ENCODE assay signal across 17 cellular contexts in the genomic region with DNA sequence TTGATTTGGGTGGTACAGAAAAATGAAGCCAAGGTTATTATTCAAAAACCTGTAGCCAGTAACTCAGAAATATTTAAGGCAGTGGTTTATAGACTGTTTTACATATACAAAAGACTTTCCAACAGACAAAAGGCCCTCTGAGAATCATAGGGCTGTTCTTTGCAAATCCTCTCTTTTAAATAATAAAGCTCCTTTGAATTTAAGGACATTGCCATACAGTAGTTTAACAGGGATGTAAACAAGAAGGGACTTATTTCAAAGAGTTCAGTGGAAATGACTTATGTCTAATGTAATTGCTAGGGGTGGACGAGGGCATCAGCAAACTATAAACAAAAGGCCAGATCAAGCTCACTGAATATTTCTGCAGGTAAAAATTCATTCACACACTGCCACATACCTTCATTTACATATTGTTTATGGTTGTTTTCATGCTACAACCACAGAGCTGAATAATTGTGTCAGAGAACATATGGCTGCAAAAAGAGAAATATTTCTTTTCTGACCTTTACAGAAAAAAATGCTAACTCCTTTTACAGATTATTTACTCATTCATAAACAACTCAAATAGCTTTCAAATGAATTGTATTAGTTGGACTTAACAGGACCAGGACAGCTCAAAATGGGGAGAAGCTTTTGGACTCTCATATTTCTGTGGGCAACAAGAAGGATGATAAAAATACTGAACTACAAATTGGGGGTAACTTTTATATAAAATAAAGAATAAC.
DNase-seq lines count a peak whose midpoint lies in the region; ATAC-seq, FAIRE-seq and TF ChIP-seq lines count a peak whose summit lies in the region.
"Had no signal": no experiment of that assay in that cellular context is flagged by ENCODE, and none has a peak within 500 bp of the region (broad histone marks: within the 10 kb centered on the region; RNA-seq: fewer than 3 reads in every experiment).

No MANE protein-coding gene starts in this region.

- H3K9me3 ChIP-seq in HUES6 (ENCODE audit: control insufficient read depth, insufficient read depth, low read depth, low read length) (0 out of 2 replicates have a peak, but pooled peaks cover 3% of the 10 kb centered on the region), adipocyte (ENCODE audit: control insufficient read depth, low read length) (peaks cover 20% of the 10 kb centered on the region)

- no peak overlapping the region for H3K9ac ChIP-seq in HUES6 (ENCODE audit: low read length)
- peak overlapping the region; percentile 84 for H3K9ac ChIP-seq in adipocyte (ENCODE audit: low read length)

- peak; percentile 72 for DNase-seq in ELR (ENCODE audit: low read depth)
- DNase-seq in adipocyte (ENCODE audit: low read depth) = no peak
- DNase-seq in osteocyte (ENCODE audit: extremely low spot score, unreplicated experiment) = no peak
- DNase-seq in NAMALWA (ENCODE audit: low spot score) = no peak
- DNase-seq in frontal cortex (ENCODE audit: low spot score in 2 of 2) = no peak
- no peak for DNase-seq in T-helper 2 cell treated with Interferon-gamma antibody and Interleukin-4, amounts not matched to agents 5 μg/mL and 100 μg/mL, for 36 hours (ENCODE audit: low spot score)
- DNase-seq: C1 segment of cervical spinal cord; NCI-H1436; NCI-H2029 treated with DMSO at 0.1 percent for 48 hours; NCI-H524 treated with DMSO at 0.1 percent for 48 hours; NK-92 treated with Interleukin-12 subunit alpha and Interleukin-12 subunit beta, amount 100 ng/mL, for 24 hours had no signal

- H3K36me3 Mint-ChIP-seq in osteocyte (ENCODE audit: unreplicated experiment) = peaks cover 3% of the 10 kb centered on the region
- H3K36me3 Mint-ChIP-seq in T-helper 2 cell treated with Interferon-gamma antibody and Interleukin-4, amounts not matched to agents 5 μg/mL and 100 μg/mL, for 36 hours (ENCODE audit: low read depth) = no peaks in the 10 kb centered on the region

- no peak for ATAC-seq in HG03045 (IDR thresholded peaks at IDR 0.05; ENCODE audit: unreplicated experiment)
- ATAC-seq: HepG2 had no signal

- peaks cover 15% of the 10 kb centered on the region for H3K9me3 Mint-ChIP-seq in osteocyte (ENCODE audit: unreplicated experiment)
- H3K9me3 Mint-ChIP-seq in T-helper 2 cell treated with Interferon-gamma antibody and Interleukin-4, amounts not matched to agents 5 μg/mL and 100 μg/mL, for 36 hours = peaks cover 24% of the 10 kb centered on the region

- TF ChIP-seq CTCF in osteocyte (IDR thresholded peaks at IDR 0.05) = no peak

- FAIRE-seq in frontal cortex (lab: Jason Lieb, UNC) = no peak
- FAIRE-seq: GM18507, HepG2 had no signal

- no peaks in the 10 kb centered on the region for H3K27me3 Mint-ChIP-seq in osteocyte (ENCODE audit: unreplicated experiment)
- H3K27me3 Mint-ChIP-seq in T-helper 2 cell treated with Interferon-gamma antibody and Interleukin-4, amounts not matched to agents 5 μg/mL and 100 μg/mL, for 36 hours (ENCODE audit: low read depth) = no peaks in the 10 kb centered on the region

- no peak overlapping the region for H3K4me3 Mint-ChIP-seq in osteocyte (ENCODE audit: unreplicated experiment)
- H3K4me3 Mint-ChIP-seq in T-helper 2 cell treated with Interferon-gamma antibody and Interleukin-4, amounts not matched to agents 5 μg/mL and 100 μg/mL, for 36 hours = no peak overlapping the region

- H3K4me1 Mint-ChIP-seq in osteocyte (ENCODE audit: unreplicated experiment) = peaks cover 44% of the 10 kb centered on the region
- no peaks in the 10 kb centered on the region for H3K4me1 Mint-ChIP-seq in T-helper 2 cell treated with Interferon-gamma antibody and Interleukin-4, amounts not matched to agents 5 μg/mL and 100 μg/mL, for 36 hours (ENCODE audit: low read depth)

- H3K4me1 ChIP-seq in HUES6 (ENCODE audit: control insufficient read depth, insufficient read depth, low read length) = peaks cover 14% of the 10 kb centered on the region; the same call in 1 of the 2 replicates
- H3K4me1 ChIP-seq in adipocyte (ENCODE audit: control insufficient read depth, insufficient read depth, low read length) = peaks cover 42% of the 10 kb centered on the region

- peak overlapping the region; percentile 42 for H3K27ac Mint-ChIP-seq in osteocyte (ENCODE audit: unreplicated experiment)
- no peak overlapping the region for H3K27ac Mint-ChIP-seq in T-helper 2 cell treated with Interferon-gamma antibody and Interleukin-4, amounts not matched to agents 5 μg/mL and 100 μg/mL, for 36 hours

- H3K36me3 ChIP-seq in HUES6 (ENCODE audit: control insufficient read depth, insufficient read depth, low read length) (no peaks in the 10 kb centered on the region), adipocyte (ENCODE audit: control insufficient read depth, insufficient read depth, low read length, severe bottlenecking) (no peaks in the 10 kb centered on the region)

- no peaks in the 10 kb centered on the region for H3K27me3 ChIP-seq in HUES6 (ENCODE audit: control insufficient read depth, insufficient read depth, low read length)
- H3K27me3 ChIP-seq in adipocyte (replicated peaks; ENCODE audit: control insufficient read depth, insufficient read depth, low read length) = no peaks in the 10 kb centered on the region

- no peak overlapping the region for H3K4me3 ChIP-seq in HUES6 (ENCODE audit: low read depth, low read length)
- H3K4me3 ChIP-seq in adipocyte (ENCODE audit: low read length) = no peak overlapping the region
- H3K4me3 ChIP-seq: SK-N-MC had no signal

- 0 out of 2 replicates have a peak overlapping the region, but pooled peaks have one; percentile 15 for H3K27ac ChIP-seq in HUES6 (ENCODE audit: low read depth, low read length)
- H3K27ac ChIP-seq: RWPE1, SK-N-MC had no signal
